1 cellular context compared by ENCODE assay signal in genomic region chr16:2388875-2389433, GRCh38.
TF ChIP-seq lines count a peak whose summit lies in the region.

No MANE protein-coding gene starts in this region.

TF ChIP-seq in HepG2, 621 proteins besides CTCF, POLR2A, EP300 and RAD21 (continued from another document and continues in another):
- TF ChIP-seq PRDM4 (CRISPR knock-in tag; IDR thresholded peaks at IDR 0.05; ENCODE audit: borderline replicate concordance) (no peak), RAD51 (IDR thresholded peaks at IDR 0.05; ENCODE audit: borderline replicate concordance) (no peak), ZNF260 (CRISPR knock-in tag; IDR thresholded peaks at IDR 0.05; ENCODE audit: borderline replicate concordance, low read depth) (no peak), NFAT5 (CRISPR knock-in tag; IDR thresholded peaks at IDR 0.05) (no peak), RXRB (CRISPR knock-in tag; IDR thresholded peaks at IDR 0.05; ENCODE audit: borderline replicate concordance) (peak; percentile 38; the same call in 1 of the 2 replicates), SALL1 (CRISPR knock-in tag; IDR thresholded peaks at IDR 0.05) (peak; percentile 82), ZNF276 (CRISPR knock-in tag; IDR thresholded peaks at IDR 0.05; ENCODE audit: low read depth) (no peak), ZNF460 (CRISPR knock-in tag; IDR thresholded peaks at IDR 0.05; ENCODE audit: borderline replicate concordance) (no peak; the same call in 1 of the 2 replicates), RFX5 (IDR thresholded peaks at IDR 0.05; ENCODE audit: low read depth, low read length) (no peak), NFRKB (IDR thresholded peaks at IDR 0.05) (no peak), ZBTB26 (CRISPR knock-in tag; IDR thresholded peaks at IDR 0.05; ENCODE audit: borderline replicate concordance) (no peak), TOE1 (CRISPR knock-in tag; IDR thresholded peaks at IDR 0.05) (no peak), ZNF782 (CRISPR knock-in tag; IDR thresholded peaks at IDR 0.05; ENCODE audit: borderline replicate concordance) (no peak), NPAS2 (CRISPR knock-in tag; IDR thresholded peaks at IDR 0.05; ENCODE audit: borderline replicate concordance) (no peak), USF2 (IDR thresholded peaks at IDR 0.05; ENCODE audit: low read depth, low read length) (no peak), USF2 (CRISPR knock-in tag; IDR thresholded peaks at IDR 0.05; ENCODE audit: borderline replicate concordance) (no peak), ZNF230 (CRISPR knock-in tag; IDR thresholded peaks at IDR 0.05) (no peak), ZFX (CRISPR knock-in tag; IDR thresholded peaks at IDR 0.05; ENCODE audit: low read depth) (no peak; the same call in 1 of the 2 replicates), ZNF280B (CRISPR knock-in tag; IDR thresholded peaks at IDR 0.05; ENCODE audit: borderline replicate concordance) (no peak), ZBTB39 (CRISPR knock-in tag; IDR thresholded peaks at IDR 0.05) (no peak), SRY (CRISPR knock-in tag; IDR thresholded peaks at IDR 0.05) (0 out of 2 replicates have a peak, but pooled peaks have one; percentile 26), PLRG1 (conservative IDR thresholded peaks at IDR 0.05) (no peak), ZNF556 (CRISPR knock-in tag; IDR thresholded peaks at IDR 0.05; ENCODE audit: borderline replicate concordance) (0 out of 2 replicates have a peak, but pooled peaks have one; percentile 55), ZNF234 (CRISPR knock-in tag; conservative IDR thresholded peaks at IDR 0.05) (no peak), ZNF451 (CRISPR knock-in tag; IDR thresholded peaks at IDR 0.05) (no peak), KAT8 (CRISPR knock-in tag; IDR thresholded peaks at IDR 0.05) (0 out of 2 replicates have a peak, but pooled peaks have one; percentile 14), NR2C2 (CRISPR knock-in tag; IDR thresholded peaks at IDR 0.05; ENCODE audit: borderline replicate concordance) (no peak), NFE2 (CRISPR knock-in tag; IDR thresholded peaks at IDR 0.05) (no peak), ATAD3A (CRISPR knock-in tag; IDR thresholded peaks at IDR 0.05) (no peak), ZNF616 (CRISPR knock-in tag; IDR thresholded peaks at IDR 0.05; ENCODE audit: low read depth) (no peak), WIZ (CRISPR knock-in tag; IDR thresholded peaks at IDR 0.05) (no peak), REXO4 (CRISPR knock-in tag; IDR thresholded peaks at IDR 0.05; ENCODE audit: borderline replicate concordance) (no peak), DZIP1 (CRISPR knock-in tag; IDR thresholded peaks at IDR 0.05) (no peak), FOXK2 (IDR thresholded peaks at IDR 0.05) (peak; percentile 61), ZNF280D (CRISPR knock-in tag; IDR thresholded peaks at IDR 0.05) (no peak), ZNF558 (CRISPR knock-in tag; IDR thresholded peaks at IDR 0.05; ENCODE audit: borderline replicate concordance) (no peak), TOPORS (CRISPR knock-in tag; IDR thresholded peaks at IDR 0.05) (no peak)
